28 cellular contexts compared by ENCODE assay signal in the genomic region with DNA sequence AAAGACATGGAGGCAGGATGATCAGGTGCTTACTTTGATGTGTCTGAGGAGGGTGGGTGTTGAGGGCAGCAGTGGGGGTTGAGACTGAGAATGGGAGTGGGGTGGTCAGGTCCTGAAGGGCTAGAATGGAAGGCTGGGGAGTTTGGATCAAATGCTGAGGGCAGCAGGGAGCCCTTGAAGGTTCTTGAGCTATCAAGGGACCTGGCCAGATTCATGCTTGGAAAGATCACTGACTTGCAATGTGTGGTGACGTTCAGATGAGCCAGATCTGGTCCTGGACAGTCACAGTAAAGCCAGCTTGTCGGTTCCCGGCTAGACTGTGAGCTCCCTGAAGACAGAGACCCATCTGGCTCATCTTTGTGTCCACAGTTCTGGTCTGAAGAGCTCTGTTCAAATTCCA. TPM values are rescaled to one million over a fixed set of nuclear protein-coding genes. Genes with fewer than 3 reads are reported as not detected.
"Had no signal": no experiment of that assay in that cellular context is flagged by ENCODE, and none has a peak within 500 bp of the region (broad histone marks: within the 10 kb centered on the region; RNA-seq: fewer than 3 reads in every experiment).

No MANE protein-coding gene starts in this region.

- H3K4me2 ChIP-seq: neural progenitor cell had no signal

- FAIRE-seq: small intestine, urothelium cell line had no signal

- H3K36me3 ChIP-seq: neural progenitor cell, ovary, right lobe of liver, sigmoid colon, stomach, thoracic aorta, thyroid gland, tibial nerve, upper lobe of left lung, vagina had no signal

- H3K36me3 Mint-ChIP-seq: natural killer cell treated with Interleukin-12 subunit alpha and Interleukin-12 subunit beta and Interleukin-15 and Interleukin-18, amount 100 ng/mL, for 72 hours; stimulated activated effector memory CD8-positive, alpha-beta T cell treated with anti-CD3 and anti-CD28 coated beads, Interleukin-12 subunit alpha, Interleukin-12 subunit beta, amount 100 ng/mL, for 72 hours; stimulated activated naive B cell treated with anti-CD40 and anti-IgM and Interleukin-4, amounts not matched to agents 10 μg/mL and 1 μg/mL and 100 μg/mL, for 72 hours had no signal

- H3K9ac ChIP-seq: neural progenitor cell, parathyroid adenoma had no signal

- H3K9me3 Mint-ChIP-seq: natural killer cell treated with Interleukin-12 subunit alpha and Interleukin-12 subunit beta and Interleukin-15 and Interleukin-18, amount 100 ng/mL, for 72 hours; nephron progenitor cell; neural progenitor cell; stimulated activated effector memory CD8-positive, alpha-beta T cell treated with anti-CD3 and anti-CD28 coated beads, Interleukin-12 subunit alpha, Interleukin-12 subunit beta, amount 100 ng/mL, for 72 hours; stimulated activated naive B cell treated with anti-CD40 and anti-IgM and Interleukin-4, amounts not matched to agents 10 μg/mL and 1 μg/mL and 100 μg/mL, for 72 hours; stimulated activated naive CD8-positive, alpha-beta T cell treated with anti-CD3 and anti-CD28 coated beads, Interleukin-15, Interleukin-2, amounts not matched to agents 100 ng/mL and 50 ng/mL, for 24 hours had no signal

- H3K4me3 Mint-ChIP-seq: natural killer cell treated with Interleukin-12 subunit alpha and Interleukin-12 subunit beta and Interleukin-15 and Interleukin-18, amount 100 ng/mL, for 72 hours; nephron progenitor cell; neural progenitor cell; stimulated activated effector memory CD8-positive, alpha-beta T cell treated with anti-CD3 and anti-CD28 coated beads, Interleukin-12 subunit alpha, Interleukin-12 subunit beta, amount 100 ng/mL, for 72 hours; stimulated activated naive B cell treated with anti-CD40 and anti-IgM and Interleukin-4, amounts not matched to agents 10 μg/mL and 1 μg/mL and 100 μg/mL, for 72 hours; stimulated activated naive CD8-positive, alpha-beta T cell treated with anti-CD3 and anti-CD28 coated beads, Interleukin-15, Interleukin-2, amounts not matched to agents 100 ng/mL and 50 ng/mL, for 24 hours had no signal

- H2AFZ ChIP-seq: neural progenitor cell, parathyroid adenoma had no signal

- DNase-seq: nephron progenitor cell; occipital lobe; ovary; psoas muscle; right cardiac atrium; right lobe of liver; sigmoid colon; stimulated activated CD4-positive, alpha-beta T cell treated with anti-CD3 and anti-CD28 coated beads, Interleukin-15, amount 100 ng/mL, for 24 hours; stimulated activated CD4-positive, alpha-beta T cell treated with anti-CD3 and anti-CD28 coated beads, Interleukin-2, amount 100 ng/mL, for 24 hours; stimulated activated CD4-positive, alpha-beta T cell treated with anti-CD3 and anti-CD28 coated beads, Interleukin-2, amount 100 ng/mL, for 48 hours; stimulated activated CD4-positive, alpha-beta T cell treated with anti-CD3 and anti-CD28 coated beads, Interleukin-4, amount 100 ng/mL, for 24 hours; stimulated activated naive B cell treated with anti-CD40 and anti-IgM and Interleukin-4, amounts not matched to agents 10 μg/mL and 1 μg/mL and 100 μg/mL, for 72 hours; stimulated activated naive CD4-positive, alpha-beta T cell treated with Interleukin-2 at 50 U/mL for 16 hours; stomach; thyroid gland; trophoblast cell; upper lobe of left lung had no signal

- H3K9me3 ChIP-seq: ovary, psoas muscle, right lobe of liver, sigmoid colon, stomach, thoracic aorta, thyroid gland, tibial nerve, upper lobe of left lung, vagina had no signal

- H3K27ac Mint-ChIP-seq: natural killer cell treated with Interleukin-12 subunit alpha and Interleukin-12 subunit beta and Interleukin-15 and Interleukin-18, amount 100 ng/mL, for 72 hours; nephron progenitor cell; neural progenitor cell; progenitor cell of endocrine pancreas; stimulated activated effector memory CD8-positive, alpha-beta T cell treated with anti-CD3 and anti-CD28 coated beads, Interleukin-12 subunit alpha, Interleukin-12 subunit beta, amount 100 ng/mL, for 72 hours; stimulated activated naive B cell treated with anti-CD40 and anti-IgM and Interleukin-4, amounts not matched to agents 10 μg/mL and 1 μg/mL and 100 μg/mL, for 72 hours; stimulated activated naive CD8-positive, alpha-beta T cell treated with anti-CD3 and anti-CD28 coated beads, Interleukin-15, Interleukin-2, amounts not matched to agents 100 ng/mL and 50 ng/mL, for 24 hours had no signal

- H3K27me3 Mint-ChIP-seq: progenitor cell of endocrine pancreas had no signal

- H3K4me3 ChIP-seq: neural progenitor cell, ovary, psoas muscle, right lobe of liver, sigmoid colon, stomach, thoracic aorta, thyroid gland, tibial nerve, upper lobe of left lung, vagina had no signal

- H3K27ac ChIP-seq: neural progenitor cell, ovary, parathyroid adenoma, psoas muscle, right lobe of liver, sigmoid colon, stomach, thoracic aorta, thyroid gland, upper lobe of left lung, vagina had no signal

- H3K4me1 ChIP-seq: parathyroid adenoma, psoas muscle had no signal

- H3K27me3 ChIP-seq: ovary, right lobe of liver, thyroid gland, vagina had no signal

- H3K79me2 ChIP-seq: parathyroid adenoma had no signal

- ATAC-seq: natural killer cell treated with Interleukin-12 subunit alpha and Interleukin-12 subunit beta and Interleukin-15 and Interleukin-18, amount 100 ng/mL, for 72 hours; psoas muscle; right cardiac atrium; right lobe of liver; stimulated activated effector memory CD8-positive, alpha-beta T cell treated with anti-CD3 and anti-CD28 coated beads, Interleukin-12 subunit alpha, Interleukin-12 subunit beta, amount 100 ng/mL, for 72 hours; stimulated activated naive B cell treated with anti-CD40 and anti-IgM and Interleukin-4, amounts not matched to agents 10 μg/mL and 1 μg/mL and 100 μg/mL, for 72 hours had no signal

RNA-seq across cellular contexts. Expression of gene EPHB2, which starts 3.8 kb away (rescaled TPM):
- total RNA-seq: natural killer cell treated with Interleukin-12 subunit alpha and Interleukin-12 subunit beta and Interleukin-15 and Interleukin-18, amount 100 ng/mL, for 72 hours had no signal
